Comparison of ENCODE assay signal across 16 cellular contexts in genomic region chr18:22337878-22338277, GRCh38.
DNase-seq lines count a peak whose midpoint lies in the region; ATAC-seq and TF ChIP-seq lines count a peak whose summit lies in the region.
"Had no signal": no experiment of that assay in that cellular context is flagged by ENCODE, and none has a peak within 500 bp of the region (broad histone marks: within the 10 kb centered on the region; RNA-seq: fewer than 3 reads in every experiment).

No MANE protein-coding gene starts in this region.

- H3K27me3 ChIP-seq in adrenal gland (no peaks in the 10 kb centered on the region), lower lobe of right lung (ENCODE audit: low read depth) (no peaks in the 10 kb centered on the region)

- no peaks in the 10 kb centered on the region for H3K36me3 ChIP-seq in adrenal gland (replicated peaks in 1 of 2)
- no peaks in the 10 kb centered on the region for H3K36me3 ChIP-seq in lower lobe of right lung

- H3K9me3 ChIP-seq in adrenal gland (replicated peaks in 1 of 3) (no peaks in the 10 kb centered on the region), lower lobe of right lung (no peaks in the 10 kb centered on the region)

- no peak for TF ChIP-seq CTCF in natural killer cell (IDR thresholded peaks at IDR 0.05)
- no peak for TF ChIP-seq CTCF in adrenal gland (IDR thresholded peaks at IDR 0.05)
- no peak for TF ChIP-seq CTCF in lower lobe of right lung (IDR thresholded peaks at IDR 0.05)

- CTCF ChIA-PET in activated CD4-positive, alpha-beta T cell treated with anti-CD3 and anti-CD28 coated beads for 36 hours (lab: Charles Lee) = interaction anchor here (1.0 kb wide), 1 partner anchor 14 kb away, joined by 5 read pairs; no protein-coding TSS in a partner anchor

- ATAC-seq in natural killer cell (no peak), lower lobe of right lung (no peak), SK-N-SH treated with all-trans-retinoic acid at 6 μM for 48 hours (no peak)
- no peak for ATAC-seq in natural killer cell treated with Interleukin-12 subunit alpha and Interleukin-12 subunit beta and Interleukin-15 and Interleukin-18, amount 100 ng/mL, for 72 hours
- ATAC-seq in activated CD4-positive, alpha-beta T cell treated with anti-CD3 and anti-CD28 coated beads for 36 hours = no peak
- ATAC-seq: Panc1 had no signal

- no peak overlapping the region for H3K4me3 ChIP-seq in adrenal gland
- H3K4me3 ChIP-seq in lower lobe of right lung = no peak overlapping the region

- H3K4me1 ChIP-seq in adrenal gland (replicated peaks in 1 of 2) (peaks cover 0 to 41% of the 10 kb centered on the region in 2 donors), lower lobe of right lung (peaks cover 30% of the 10 kb centered on the region)

- TF ChIP-seq POLR2A in adrenal gland (IDR thresholded peaks at IDR 0.05) = no peak

- POLR2A ChIA-PET in activated CD4-positive, alpha-beta T cell treated with anti-CD3 and anti-CD28 coated beads for 36 hours (lab: Charles Lee) = no interaction called here

- H3K27ac ChIP-seq in adrenal gland = peak overlapping the region; percentile 17 to 55 (median 51)
- H3K27ac ChIP-seq in lower lobe of right lung = peak overlapping the region; percentile 6
- H3K27ac ChIP-seq: HL-60 had no signal

- no peak for DNase-seq in natural killer cell
- no peak for DNase-seq in natural killer cell treated with Interleukin-12 subunit alpha and Interleukin-12 subunit beta and Interleukin-15 and Interleukin-18, amount 100 ng/mL, for 72 hours (ENCODE audit: low spot score)
- no peak for DNase-seq in adrenal gland
- DNase-seq in lower lobe of right lung = no peak
- no peak for DNase-seq in NCI-H2029 (lab: John Stamatoyannopoulos, UW)
- DNase-seq in activated T-cell treated with anti-CD3 and anti-CD28 coated beads, Interleukin-2, amount 50 U/mL, for 48 hours = no peak
- DNase-seq in activated CD4-positive, alpha-beta T cell treated with anti-CD3 and anti-CD28 coated beads for 36 hours = no peak
- DNase-seq: NCI-H1092, NCI-H1694, NCI-H2171, NCI-H446 treated with DMSO at 0.1 percent for 48 hours, NCI-H774, SHP77 treated with DMSO at 0.1 percent for 48 hours had no signal

- H3K36me3 Mint-ChIP-seq in natural killer cell = no peaks in the 10 kb centered on the region
- no peaks in the 10 kb centered on the region for H3K36me3 Mint-ChIP-seq in natural killer cell treated with Interleukin-12 subunit alpha and Interleukin-12 subunit beta and Interleukin-15 and Interleukin-18, amount 100 ng/mL, for 72 hours
- H3K36me3 Mint-ChIP-seq in activated CD4-positive, alpha-beta T cell treated with anti-CD3 and anti-CD28 coated beads for 36 hours (ENCODE audit: low read depth) = no peaks in the 10 kb centered on the region

- intact Hi-C loops in natural killer cell (cut with micrococcal nuclease) = no loop called here
- intact Hi-C loops in adrenal gland (cut with DNase I) = no loop called here
- intact Hi-C loops in lower lobe of right lung (cut with DNase I) = no loop called here
- intact Hi-C loops in activated CD4-positive, alpha-beta T cell treated with anti-CD3 and anti-CD28 coated beads for 36 hours (cut with DNase I, micrococcal nuclease) = no loop called here

- H3K9me3 Mint-ChIP-seq in natural killer cell = no peaks in the 10 kb centered on the region
- no peaks in the 10 kb centered on the region for H3K9me3 Mint-ChIP-seq in natural killer cell treated with Interleukin-12 subunit alpha and Interleukin-12 subunit beta and Interleukin-15 and Interleukin-18, amount 100 ng/mL, for 72 hours
- no peaks in the 10 kb centered on the region for H3K9me3 Mint-ChIP-seq in activated CD4-positive, alpha-beta T cell treated with anti-CD3 and anti-CD28 coated beads for 36 hours (ENCODE audit: low read depth)

- peaks cover 56 to 71% of the 10 kb centered on the region in 2 donors for H3K4me1 Mint-ChIP-seq in natural killer cell
- peaks cover 37 to 42% of the 10 kb centered on the region in 2 donors for H3K4me1 Mint-ChIP-seq in natural killer cell treated with Interleukin-12 subunit alpha and Interleukin-12 subunit beta and Interleukin-15 and Interleukin-18, amount 100 ng/mL, for 72 hours (ENCODE audit: low read depth in 2 of 2)
- no peaks in the 10 kb centered on the region for H3K4me1 Mint-ChIP-seq in activated CD4-positive, alpha-beta T cell treated with anti-CD3 and anti-CD28 coated beads for 36 hours

- peak overlapping the region; percentile 50 to 77 for H3K27ac Mint-ChIP-seq in natural killer cell
- H3K27ac Mint-ChIP-seq in natural killer cell treated with Interleukin-12 subunit alpha and Interleukin-12 subunit beta and Interleukin-15 and Interleukin-18, amount 100 ng/mL, for 72 hours = no peak overlapping the region
- no peak overlapping the region for H3K27ac Mint-ChIP-seq in activated CD4-positive, alpha-beta T cell treated with anti-CD3 and anti-CD28 coated beads for 36 hours

- H3K4me3 Mint-ChIP-seq in natural killer cell = peak overlapping the region; percentile 22
- H3K4me3 Mint-ChIP-seq in natural killer cell treated with Interleukin-12 subunit alpha and Interleukin-12 subunit beta and Interleukin-15 and Interleukin-18, amount 100 ng/mL, for 72 hours = no peak overlapping the region
- H3K4me3 Mint-ChIP-seq in activated CD4-positive, alpha-beta T cell treated with anti-CD3 and anti-CD28 coated beads for 36 hours = no peak overlapping the region

- no peaks in the 10 kb centered on the region for H3K27me3 Mint-ChIP-seq in natural killer cell (ENCODE audit: low read depth in 2 of 2)
- no peaks in the 10 kb centered on the region for H3K27me3 Mint-ChIP-seq in natural killer cell treated with Interleukin-12 subunit alpha and Interleukin-12 subunit beta and Interleukin-15 and Interleukin-18, amount 100 ng/mL, for 72 hours
- no peaks in the 10 kb centered on the region for H3K27me3 Mint-ChIP-seq in activated CD4-positive, alpha-beta T cell treated with anti-CD3 and anti-CD28 coated beads for 36 hours

TF ChIP-seq in SK-N-SH treated with all-trans-retinoic acid at 6 μM for 48 hours, 23 proteins besides CTCF, POLR2A, EP300 and RAD21:
- no peak for TF ChIP-seq OSR1 (CRISPR knock-in tag; IDR thresholded peaks at IDR 0.05)
- TF ChIP-seq SNAI2 (CRISPR knock-in tag; IDR thresholded peaks at IDR 0.05) = no peak
- TF ChIP-seq ZNF8 (CRISPR knock-in tag; IDR thresholded peaks at IDR 0.05) = no peak

Comparison
In these comparisons a context has a peak if more than half of its experiments do, and no peak if none do; other contexts are left out.
1. H3K27ac Mint-ChIP-seq: peak in natural killer cell (2 of 2); none in natural killer cell treated with Interleukin-12 subunit alpha and Interleukin-12 subunit beta and Interleukin-15 and Interleukin-18, amount 100 ng/mL, for 72 hours (0 of 2) and activated CD4-positive, alpha-beta T cell treated with anti-CD3 and anti-CD28 coated beads for 36 hours (single experiment).